32 cellular contexts compared by ENCODE assay signal in genomic region chr13:47277774-47278173, GRCh38.
DNase-seq lines count a peak whose midpoint lies in the region; ATAC-seq and TF ChIP-seq lines count a peak whose summit lies in the region.
"Had no signal": no experiment of that assay in that cellular context is flagged by ENCODE, and none has a peak within 500 bp of the region (broad histone marks: within the 10 kb centered on the region; RNA-seq: fewer than 3 reads in every experiment).

No MANE protein-coding gene starts in this region.

- DNase-seq in MCF 10A (ENCODE audit: unreplicated experiment) (peak; percentile 44), breast epithelium (ENCODE audit: low spot score in 2 of 2) (no peak), amniotic epithelial cell (ENCODE audit: low read depth) (peak; percentile 33), fibroblast of pulmonary artery (ENCODE audit: low read depth) (peak; percentile 54), T-helper 17 cell (no peak), A673 (ENCODE audit: low spot score) (no peak), colonic mucosa (no peak), GDM1 (lab: John Stamatoyannopoulos, UW) (no peak)
- DNase-seq: activated CD4-positive, alpha-beta T cell treated with anti-CD3 and anti-CD28 coated beads for 4 hours; activated CD8-positive, alpha-beta memory T cell treated with anti-CD3 and anti-CD28 coated beads for 24 hours; activated effector memory CD4-positive, alpha-beta T cell treated with Interleukin-2 at 50 U/mL for 16 hours; activated naive CD8-positive, alpha-beta T cell treated with anti-CD3 and anti-CD28 coated beads for 36 hours; BE2C; cerebellar nuclear complex; hypothalamus; immature natural killer cell; naive thymus-derived CD8-positive, alpha-beta T cell; NCI-H1436 treated with DMSO at 0.1 percent for 48 hours; NCI-H2107; NCI-H748 treated with DMSO at 0.1 percent for 48 hours; occipital lobe; psoas muscle; stimulated activated naive CD8-positive, alpha-beta T cell treated with anti-CD3 and anti-CD28 coated beads, Interleukin-15, amount 100 ng/mL, for 72 hours; tibial artery had no signal

- BruUV-seq in MCF 10A (replicated peaks; lab: Mats Ljungman, UMichigan) (no TSS peak), A673 (replicated peaks; lab: Mats Ljungman, UMichigan) (no TSS peak)

- POLR2A ChIA-PET in MCF 10A (lab: Yijun Ruan, JAX): interaction anchor here (1.0 kb wide), 1 partner anchor 222 kb away, joined by 3 read pairs; no protein-coding TSS in a partner anchor
- POLR2A ChIA-PET in A673 (lab: Charles Lee; ENCODE audit: low non-redundant PET): no interaction called here

- intact Hi-C loops in MCF 10A (cut with micrococcal nuclease) (no loop called here), breast epithelium (cut with DNase I; ENCODE audit: low total_unique reads) (no loop called here), A673 (cut with micrococcal nuclease; ENCODE audit: unreplicated experiment) (no loop called here), colonic mucosa (cut with DNase I) (no loop called here)

- no peak overlapping the region for H3K9ac ChIP-seq in colonic mucosa (ENCODE audit: low read depth in 2 of 2, low read length in 2 of 2)

- H3K36me3 Mint-ChIP-seq in MCF 10A (ENCODE audit: insufficient read depth, unreplicated experiment) (no peaks in the 10 kb centered on the region), T-helper 17 cell (ENCODE audit: low read depth) (no peaks in the 10 kb centered on the region)
- H3K36me3 Mint-ChIP-seq: activated naive CD8-positive, alpha-beta T cell treated with anti-CD3 and anti-CD28 coated beads for 36 hours; IgD-negative memory B cell; immature natural killer cell; mesothelial cell of epicardium; naive thymus-derived CD8-positive, alpha-beta T cell had no signal

- no peak overlapping the region for H3K27ac ChIP-seq in breast epithelium
- no peak overlapping the region for H3K27ac ChIP-seq in A673 (ENCODE audit: low read depth, low read length, poor library complexity, severe bottlenecking)
- no peak overlapping the region for H3K27ac ChIP-seq in colonic mucosa
- H3K27ac ChIP-seq: epithelial cell of prostate, psoas muscle, SK-N-MC, tibial artery, VCaP had no signal

- H3K9me3 Mint-ChIP-seq in MCF 10A (ENCODE audit: unreplicated experiment): no peaks in the 10 kb centered on the region
- H3K9me3 Mint-ChIP-seq: activated naive CD8-positive, alpha-beta T cell treated with anti-CD3 and anti-CD28 coated beads for 36 hours; IgD-negative memory B cell; mesothelial cell of epicardium; T-helper 1 cell treated with Interleukin-12 subunit alpha and Interleukin-12 subunit beta and Interleukin-4 antibody, amounts not matched to agents 30 μg/mL and 1 μg/mL, for 36 hours had no signal

- TF ChIP-seq CTCF in MCF 10A (IDR thresholded peaks at IDR 0.05; ENCODE audit: unreplicated experiment) (no peak), breast epithelium (IDR thresholded peaks at IDR 0.05) (no peak), fibroblast of pulmonary artery (IDR thresholded peaks at IDR 0.05; ENCODE audit: low read length, missing control alignments) (no peak), A673 (conservative IDR thresholded peaks at IDR 0.05; ENCODE audit: low read depth, low read length) (no peak), colonic mucosa (IDR thresholded peaks at IDR 0.05) (no peak)

- no peaks in the 10 kb centered on the region for H3K9me3 ChIP-seq in breast epithelium
- no peaks in the 10 kb centered on the region for H3K9me3 ChIP-seq in T-helper 17 cell (ENCODE audit: control insufficient read depth, low read length, poor library complexity, severe bottlenecking)
- H3K9me3 ChIP-seq in A673 (ENCODE audit: low read depth, low read length, poor library complexity, severe bottlenecking): no peaks in the 10 kb centered on the region
- H3K9me3 ChIP-seq in colonic mucosa: no peaks in the 10 kb centered on the region
- H3K9me3 ChIP-seq: BE2C, psoas muscle, tibial artery had no signal

- ATAC-seq in T-helper 17 cell: no peak
- ATAC-seq: HCT116; left lobe of liver; naive thymus-derived CD8-positive, alpha-beta T cell; psoas muscle; stimulated activated naive CD8-positive, alpha-beta T cell treated with anti-CD3 and anti-CD28 coated beads, Interleukin-15, amount 100 ng/mL, for 72 hours had no signal

- H3K27me3 ChIP-seq in breast epithelium (no peaks in the 10 kb centered on the region), A673 (replicated peaks; ENCODE audit: insufficient read depth, low read depth, low read length, poor library complexity) (peaks cover 9% of the 10 kb centered on the region), colonic mucosa (no peaks in the 10 kb centered on the region)
- H3K27me3 ChIP-seq: tibial artery had no signal

- H3K4me1 ChIP-seq in breast epithelium: no peaks in the 10 kb centered on the region
- H3K4me1 ChIP-seq in A673 (ENCODE audit: insufficient read depth, low read length, poor library complexity, severe bottlenecking): no peaks in the 10 kb centered on the region
- no peaks in the 10 kb centered on the region for H3K4me1 ChIP-seq in colonic mucosa
- H3K4me1 ChIP-seq: BE2C, psoas muscle, tibial artery had no signal

- CTCF ChIA-PET in MCF 10A (lab: Yijun Ruan, JAX): no interaction called here
- CTCF ChIA-PET in A673 (lab: Charles Lee): no interaction called here

- H3K36me3 ChIP-seq in breast epithelium (no peaks in the 10 kb centered on the region), A673 (ENCODE audit: insufficient read depth, low read length, poor library complexity, severe bottlenecking) (no peaks in the 10 kb centered on the region), colonic mucosa (no peaks in the 10 kb centered on the region)
- H3K36me3 ChIP-seq: BE2C, tibial artery had no signal

- H3K27me3 Mint-ChIP-seq in MCF 10A (ENCODE audit: insufficient read depth, unreplicated experiment): no peaks in the 10 kb centered on the region
- no peaks in the 10 kb centered on the region for H3K27me3 Mint-ChIP-seq in T-helper 17 cell
- H3K27me3 Mint-ChIP-seq: activated naive CD8-positive, alpha-beta T cell treated with anti-CD3 and anti-CD28 coated beads for 36 hours; stimulated activated naive CD8-positive, alpha-beta T cell treated with anti-CD3 and anti-CD28 coated beads, Interleukin-15, amount 100 ng/mL, for 72 hours had no signal

- H3K27ac Mint-ChIP-seq in MCF 10A (ENCODE audit: low read depth, unreplicated experiment) (no peak overlapping the region), T-helper 17 cell (no peak overlapping the region)
- H3K27ac Mint-ChIP-seq: activated naive CD8-positive, alpha-beta T cell treated with anti-CD3 and anti-CD28 coated beads for 36 hours; IgD-negative memory B cell; immature natural killer cell; mesothelial cell of epicardium; naive thymus-derived CD8-positive, alpha-beta T cell; stimulated activated naive CD8-positive, alpha-beta T cell treated with anti-CD3 and anti-CD28 coated beads, Interleukin-15, amount 100 ng/mL, for 72 hours; T-helper 1 cell treated with Interleukin-12 subunit alpha and Interleukin-12 subunit beta and Interleukin-4 antibody, amounts not matched to agents 30 μg/mL and 1 μg/mL, for 36 hours had no signal

- H3K4me3 Mint-ChIP-seq in MCF 10A (ENCODE audit: unreplicated experiment): no peak overlapping the region
- no peak overlapping the region for H3K4me3 Mint-ChIP-seq in T-helper 17 cell
- H3K4me3 Mint-ChIP-seq: activated naive CD8-positive, alpha-beta T cell treated with anti-CD3 and anti-CD28 coated beads for 36 hours; IgD-negative memory B cell; immature natural killer cell; mesothelial cell of epicardium; naive thymus-derived CD8-positive, alpha-beta T cell; stimulated activated naive CD8-positive, alpha-beta T cell treated with anti-CD3 and anti-CD28 coated beads, Interleukin-15, amount 100 ng/mL, for 72 hours; T-helper 1 cell treated with Interleukin-12 subunit alpha and Interleukin-12 subunit beta and Interleukin-4 antibody, amounts not matched to agents 30 μg/mL and 1 μg/mL, for 36 hours had no signal

- H3K4me1 Mint-ChIP-seq in MCF 10A (ENCODE audit: insufficient read depth, unreplicated experiment) (peaks cover 6% of the 10 kb centered on the region), T-helper 17 cell (no peaks in the 10 kb centered on the region)
- H3K4me1 Mint-ChIP-seq: activated naive CD8-positive, alpha-beta T cell treated with anti-CD3 and anti-CD28 coated beads for 36 hours; immature natural killer cell; mesothelial cell of epicardium; naive thymus-derived CD8-positive, alpha-beta T cell; stimulated activated naive CD8-positive, alpha-beta T cell treated with anti-CD3 and anti-CD28 coated beads, Interleukin-15, amount 100 ng/mL, for 72 hours had no signal

- H3K4me3 ChIP-seq in breast epithelium (no peak overlapping the region), fibroblast of pulmonary artery (replicated peaks; ENCODE audit: low read depth, low read length) (no peak overlapping the region), A673 (ENCODE audit: low read depth, low read length, poor library complexity, severe bottlenecking) (no peak overlapping the region), colonic mucosa (no peak overlapping the region)
- H3K4me3 ChIP-seq: psoas muscle, SK-N-MC, tibial artery had no signal

- TF ChIP-seq POLR2A in breast epithelium (IDR thresholded peaks at IDR 0.05): no peak

Comparison
In these comparisons a context has a peak if more than half of its experiments do, and no peak if none do; other contexts are left out.
1. DNase-seq: peak in MCF 10A (single experiment), amniotic epithelial cell (single experiment) and fibroblast of pulmonary artery (single experiment); none in breast epithelium (0 of 2), T-helper 17 cell (0 of 3), A673 (single experiment), colonic mucosa (single experiment) and GDM1 (single experiment).